In the genomic region with DNA sequence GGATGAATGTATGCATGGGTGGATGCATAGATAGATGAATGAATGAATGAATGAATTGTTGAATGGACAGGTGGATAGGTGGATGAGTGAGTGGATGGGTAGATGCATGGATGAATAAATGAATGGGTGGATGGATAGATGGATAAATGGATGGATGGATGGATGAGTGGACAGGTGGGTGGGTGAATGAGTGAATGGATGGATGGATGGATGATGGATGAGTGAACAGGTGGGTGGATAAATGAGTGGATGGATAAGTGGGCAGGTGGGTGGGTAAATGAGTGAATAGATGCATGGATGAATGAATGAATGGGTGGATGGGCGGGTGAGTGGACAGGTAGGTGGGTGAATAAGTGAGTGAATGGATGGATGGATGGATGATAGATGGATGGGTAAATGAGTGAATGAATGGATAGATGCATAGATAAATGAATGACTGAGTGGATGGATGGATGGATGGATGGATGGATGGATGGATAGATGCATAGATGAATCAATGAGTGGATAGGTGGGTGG, we compare ENCODE assay signal across 1 cellular context.
TF ChIP-seq lines count a peak whose summit lies in the region.

No MANE protein-coding gene starts in this region.

TF ChIP-seq in K562, 482 proteins besides CTCF, POLR2A, EP300 and RAD21 (continued from another document):
- TF ChIP-seq, protein P1, sequence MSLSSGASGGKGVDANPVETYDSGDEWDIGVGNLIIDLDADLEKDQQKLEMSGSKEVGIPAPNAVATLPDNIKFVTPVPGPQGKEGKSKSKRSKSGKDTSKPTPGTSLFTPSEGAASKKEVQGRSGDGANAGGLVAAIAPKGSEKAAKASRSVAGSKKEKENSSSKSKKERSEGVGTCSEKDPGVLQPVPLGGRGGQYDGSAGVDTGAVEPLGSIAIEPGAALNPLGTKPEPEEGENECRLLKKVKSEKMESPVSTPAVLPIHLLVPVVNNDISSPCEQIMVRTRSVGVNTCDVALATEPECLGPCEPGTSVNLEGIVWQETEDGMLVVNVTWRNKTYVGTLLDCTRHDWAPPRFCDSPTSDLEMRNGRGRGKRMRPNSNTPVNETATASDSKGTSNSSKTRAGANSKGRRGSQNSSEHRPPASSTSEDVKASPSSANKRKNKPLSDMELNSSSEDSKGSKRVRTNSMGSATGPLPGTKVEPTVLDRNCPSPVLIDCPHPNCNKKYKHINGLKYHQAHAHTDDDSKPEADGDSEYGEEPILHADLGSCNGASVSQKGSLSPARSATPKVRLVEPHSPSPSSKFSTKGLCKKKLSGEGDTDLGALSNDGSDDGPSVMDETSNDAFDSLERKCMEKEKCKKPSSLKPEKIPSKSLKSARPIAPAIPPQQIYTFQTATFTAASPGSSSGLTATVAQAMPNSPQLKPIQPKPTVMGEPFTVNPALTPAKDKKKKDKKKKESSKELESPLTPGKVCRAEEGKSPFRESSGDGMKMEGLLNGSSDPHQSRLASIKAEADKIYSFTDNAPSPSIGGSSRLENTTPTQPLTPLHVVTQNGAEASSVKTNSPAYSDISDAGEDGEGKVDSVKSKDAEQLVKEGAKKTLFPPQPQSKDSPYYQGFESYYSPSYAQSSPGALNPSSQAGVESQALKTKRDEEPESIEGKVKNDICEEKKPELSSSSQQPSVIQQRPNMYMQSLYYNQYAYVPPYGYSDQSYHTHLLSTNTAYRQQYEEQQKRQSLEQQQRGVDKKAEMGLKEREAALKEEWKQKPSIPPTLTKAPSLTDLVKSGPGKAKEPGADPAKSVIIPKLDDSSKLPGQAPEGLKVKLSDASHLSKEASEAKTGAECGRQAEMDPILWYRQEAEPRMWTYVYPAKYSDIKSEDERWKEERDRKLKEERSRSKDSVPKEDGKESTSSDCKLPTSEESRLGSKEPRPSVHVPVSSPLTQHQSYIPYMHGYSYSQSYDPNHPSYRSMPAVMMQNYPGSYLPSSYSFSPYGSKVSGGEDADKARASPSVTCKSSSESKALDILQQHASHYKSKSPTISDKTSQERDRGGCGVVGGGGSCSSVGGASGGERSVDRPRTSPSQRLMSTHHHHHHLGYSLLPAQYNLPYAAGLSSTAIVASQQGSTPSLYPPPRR (CRISPR knock-in tag; IDR thresholded peaks at IDR 0.05; ENCODE audit: borderline replicate concordance) = no peak
- TF ChIP-seq, protein P2, sequence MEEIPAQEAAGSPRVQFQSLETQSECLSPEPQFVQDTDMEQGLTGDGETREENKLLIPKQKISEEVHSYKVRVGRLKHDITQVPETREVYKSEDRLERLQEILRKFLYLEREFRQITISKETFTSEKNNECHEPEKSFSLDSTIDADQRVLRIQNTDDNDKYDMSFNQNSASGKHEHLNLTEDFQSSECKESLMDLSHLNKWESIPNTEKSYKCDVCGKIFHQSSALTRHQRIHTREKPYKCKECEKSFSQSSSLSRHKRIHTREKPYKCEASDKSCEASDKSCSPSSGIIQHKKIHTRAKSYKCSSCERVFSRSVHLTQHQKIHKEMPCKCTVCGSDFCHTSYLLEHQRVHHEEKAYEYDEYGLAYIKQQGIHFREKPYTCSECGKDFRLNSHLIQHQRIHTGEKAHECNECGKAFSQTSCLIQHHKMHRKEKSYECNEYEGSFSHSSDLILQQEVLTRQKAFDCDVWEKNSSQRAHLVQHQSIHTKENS (CRISPR knock-in tag; IDR thresholded peaks at IDR 0.05) = no peak
- no peak for TF ChIP-seq CBFA2T3 (IDR thresholded peaks at IDR 0.05)
- TF ChIP-seq, protein P3, sequence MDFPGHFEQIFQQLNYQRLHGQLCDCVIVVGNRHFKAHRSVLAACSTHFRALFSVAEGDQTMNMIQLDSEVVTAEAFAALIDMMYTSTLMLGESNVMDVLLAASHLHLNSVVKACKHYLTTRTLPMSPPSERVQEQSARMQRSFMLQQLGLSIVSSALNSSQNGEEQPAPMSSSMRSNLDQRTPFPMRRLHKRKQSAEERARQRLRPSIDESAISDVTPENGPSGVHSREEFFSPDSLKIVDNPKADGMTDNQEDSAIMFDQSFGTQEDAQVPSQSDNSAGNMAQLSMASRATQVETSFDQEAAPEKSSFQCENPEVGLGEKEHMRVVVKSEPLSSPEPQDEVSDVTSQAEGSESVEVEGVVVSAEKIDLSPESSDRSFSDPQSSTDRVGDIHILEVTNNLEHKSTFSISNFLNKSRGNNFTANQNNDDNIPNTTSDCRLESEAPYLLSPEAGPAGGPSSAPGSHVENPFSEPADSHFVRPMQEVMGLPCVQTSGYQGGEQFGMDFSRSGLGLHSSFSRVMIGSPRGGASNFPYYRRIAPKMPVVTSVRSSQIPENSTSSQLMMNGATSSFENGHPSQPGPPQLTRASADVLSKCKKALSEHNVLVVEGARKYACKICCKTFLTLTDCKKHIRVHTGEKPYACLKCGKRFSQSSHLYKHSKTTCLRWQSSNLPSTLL (IDR thresholded peaks at IDR 0.05) = no peak
- no peak for TF ChIP-seq NFXL1 (CRISPR knock-in tag; IDR thresholded peaks at IDR 0.05)
- no peak for TF ChIP-seq BACH1 (tag; IDR thresholded peaks at IDR 0.05)
- TF ChIP-seq PTTG1 (tag; IDR thresholded peaks at IDR 0.05; ENCODE audit: low read depth) = no peak
- no peak for TF ChIP-seq MBD2 (IDR thresholded peaks at IDR 0.05; ENCODE audit: borderline replicate concordance, low read depth)
